In the genomic region with DNA sequence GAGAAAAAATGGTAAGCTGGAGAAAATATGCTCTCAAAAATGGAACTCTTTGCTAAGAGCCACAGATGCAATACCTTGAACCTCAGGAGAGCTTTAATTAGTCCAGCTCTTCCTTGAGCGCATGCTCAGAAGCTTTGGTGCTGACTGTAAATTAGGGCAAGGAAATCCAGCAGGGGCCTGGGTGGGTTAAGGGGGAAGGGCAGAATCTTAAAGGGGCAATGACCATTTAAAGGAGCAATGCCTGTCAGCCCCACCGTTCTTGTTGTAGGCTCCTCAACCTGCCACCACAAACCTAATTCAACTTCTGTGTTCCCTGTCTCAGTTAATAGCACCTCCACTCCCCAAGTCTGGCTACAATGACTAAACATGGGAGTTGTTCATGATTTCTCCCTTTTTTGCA, we compare ENCODE assay signal across 15 cellular contexts. TPM values are rescaled to one million over a fixed set of nuclear protein-coding genes. Genes with fewer than 3 reads are reported as not detected.
DNase-seq lines count a peak whose midpoint lies in the region; ATAC-seq and TF ChIP-seq lines count a peak whose summit lies in the region.
"Had no signal": no experiment of that assay in that cellular context is flagged by ENCODE, and none has a peak within 500 bp of the region (broad histone marks: within the 10 kb centered on the region; RNA-seq: fewer than 3 reads in every experiment).

No MANE protein-coding gene starts in this region.

- H3K36me3 ChIP-seq in HAP-1 (replicated peaks) (no peaks in the 10 kb centered on the region), body of pancreas (replicated peaks in 1 of 2; ENCODE audit: insufficient read depth in 1 of 2, low read depth in 2 of 2) (no peaks in the 10 kb centered on the region)
- H3K36me3 ChIP-seq: thyroid gland had no signal

- TF ChIP-seq POLR2A in body of pancreas (IDR thresholded peaks at IDR 0.05), result no peak

- no peak overlapping the region for H3K4me3 Mint-ChIP-seq in neural crest cell
- H3K4me3 Mint-ChIP-seq: dendritic cell treated with granulocyte-macrophage colony-stimulating factor and Interleukin-4, amounts not matched to agents 40 ng/mL and 50 ng/mL, for 4 days; natural killer cell had no signal

- WGBS in body of pancreas, 2 donors, result 32 to 64% methylated on average over 2 of the region's 2 CpGs

- DNase-seq in HAP-1 (ENCODE audit: low spot score in 2 of 2) (peak; percentile 74 to 79), NCI-H2227 treated with DMSO at 0.1 percent for 48 hours (lab: John Stamatoyannopoulos, UW) (peak; percentile 59), body of pancreas (peak in 3 of 4 donors; percentile 25 to 37 (median 30)), neural crest cell (ENCODE audit: low read depth, low spot score) (peak; percentile 32)
- DNase-seq in activated T-cell treated with anti-CD3 and anti-CD28 coated beads, Interleukin-2, amount 50 U/mL, for 1 hour, result no peak
- no peak for DNase-seq in activated CD4-positive, CD25-positive, alpha-beta regulatory T cell (lab: John Stamatoyannopoulos, UW)
- DNase-seq: amniotic stem cell, kidney glomerular epithelial cell, natural killer cell, NCI-H2029 treated with DMSO at 0.1 percent for 48 hours, thyroid gland had no signal

- H3K9me3 ChIP-seq in HAP-1 (no peaks in the 10 kb centered on the region), body of pancreas (no peaks in the 10 kb centered on the region)
- H3K9me3 ChIP-seq: Caco-2, thyroid gland had no signal

- peaks cover 8% of the 10 kb centered on the region for H3K4me1 ChIP-seq in HAP-1
- no peaks in the 10 kb centered on the region for H3K4me1 ChIP-seq in body of pancreas
- H3K4me1 ChIP-seq: Caco-2, thyroid gland had no signal

- H3K9me3 Mint-ChIP-seq in neural crest cell, result peaks cover 8% of the 10 kb centered on the region
- H3K9me3 Mint-ChIP-seq: dendritic cell treated with granulocyte-macrophage colony-stimulating factor and Interleukin-4, amounts not matched to agents 40 ng/mL and 50 ng/mL, for 4 days; natural killer cell had no signal

- in situ Hi-C loops in HAP-1 (cut with MboI; ENCODE audit: low sequenced_read_pairs), result no loop called here

- H3K27me3 ChIP-seq in HAP-1 (ENCODE audit: low read depth), result no peaks in the 10 kb centered on the region
- H3K27me3 ChIP-seq in body of pancreas, result no peaks in the 10 kb centered on the region
- H3K27me3 ChIP-seq: thyroid gland had no signal

- H3K4me3 ChIP-seq in HAP-1 (no peak overlapping the region), body of pancreas (no peak overlapping the region)
- H3K4me3 ChIP-seq: thyroid gland had no signal

- TF ChIP-seq CTCF in body of pancreas (IDR thresholded peaks at IDR 0.05) (no peak), neural crest cell (conservative IDR thresholded peaks at IDR 0.05) (no peak)

- intact Hi-C loops in body of pancreas (cut with DNase I), result no loop called here

- ATAC-seq in body of pancreas (no peak), HG03565 (IDR thresholded peaks at IDR 0.05; ENCODE audit: unreplicated experiment) (no peak)
- ATAC-seq: natural killer cell had no signal

- peaks cover under 1% of the 10 kb centered on the region for H3K36me3 Mint-ChIP-seq in neural crest cell (ENCODE audit: low read depth)
- H3K36me3 Mint-ChIP-seq: natural killer cell had no signal

- no peak overlapping the region for H3K27ac ChIP-seq in body of pancreas
- H3K27ac ChIP-seq: RWPE1, thyroid gland had no signal

- H3K27me3 Mint-ChIP-seq in neural crest cell (ENCODE audit: low read depth), result peaks cover 12% of the 10 kb centered on the region
- H3K27me3 Mint-ChIP-seq: dendritic cell treated with granulocyte-macrophage colony-stimulating factor and Interleukin-4, amounts not matched to agents 40 ng/mL and 50 ng/mL, for 4 days had no signal

- no peak overlapping the region for H3K27ac Mint-ChIP-seq in neural crest cell (ENCODE audit: unreplicated experiment)
- H3K27ac Mint-ChIP-seq: dendritic cell treated with granulocyte-macrophage colony-stimulating factor and Interleukin-4, amounts not matched to agents 40 ng/mL and 50 ng/mL, for 4 days; natural killer cell had no signal

- H3K4me1 Mint-ChIP-seq in neural crest cell, result peaks cover 11% of the 10 kb centered on the region
- H3K4me1 Mint-ChIP-seq: natural killer cell had no signal

RNA-seq across cellular contexts. Expression of a gene that starts 6.8 kb away (rescaled TPM):
- total RNA-seq in body of pancreas, result 1 to 10 TPM; 7.9 to 8.8 TPM
- total RNA-seq in neural crest cell, result 1.8 and 2.3 TPM in 2 replicates

Comparison
In these comparisons a context has a peak if more than half of its experiments do, and no peak if none do; other contexts are left out.
1. DNase-seq: peak in HAP-1 (2 of 2), NCI-H2227 treated with DMSO at 0.1 percent for 48 hours (single experiment), body of pancreas (3 of 4) and neural crest cell (single experiment); none in activated T-cell treated with anti-CD3 and anti-CD28 coated beads, Interleukin-2, amount 50 U/mL, for 1 hour (single experiment) and activated CD4-positive, CD25-positive, alpha-beta regulatory T cell (0 of 4).